In the genomic region with DNA sequence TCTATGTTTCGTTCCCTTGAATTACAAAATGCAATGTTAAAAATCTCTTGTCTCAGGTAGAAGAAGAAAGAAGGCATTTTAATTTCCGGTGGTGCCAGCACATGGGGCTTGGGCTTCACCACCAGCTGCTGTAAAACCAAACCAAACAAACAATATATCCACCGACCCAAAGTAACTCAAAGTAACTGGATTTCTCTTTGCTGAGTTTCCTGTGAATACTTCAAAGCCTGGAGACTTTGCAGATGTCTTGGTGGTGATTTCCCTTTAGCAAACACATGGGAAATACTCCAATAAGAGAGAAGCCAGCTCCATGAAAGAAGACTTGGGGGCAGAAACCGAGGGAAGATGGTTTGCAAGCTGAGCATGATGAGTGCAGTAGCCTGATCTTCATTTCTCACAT, we compare ENCODE assay signal across 24 cellular contexts.
A peak's percentile ranks its signal among the peaks of the same experiment; 100 is the strongest.
DNase-seq lines count a peak whose midpoint lies in the region; ATAC-seq and TF ChIP-seq lines count a peak whose summit lies in the region.
"Had no signal": no experiment of that assay in that cellular context is flagged by ENCODE, and none has a peak within 500 bp of the region (broad histone marks: within the 10 kb centered on the region; RNA-seq: fewer than 3 reads in every experiment).

No MANE protein-coding gene starts in this region.

- no peak overlapping the region for H2AFZ ChIP-seq in DND-41 (ENCODE audit: low read depth, low read length)
- H2AFZ ChIP-seq: GM23248, PC-9 had no signal

- WGBS in thymus: 7% methylated on average over 4 of the region's 4 CpGs

- peaks cover 51% of the 10 kb centered on the region for H3K4me1 ChIP-seq in DND-41 (ENCODE audit: insufficient read depth, low read length)
- peaks cover 62% of the 10 kb centered on the region for H3K4me1 ChIP-seq in thymus (ENCODE audit: control insufficient read depth, insufficient read depth, low read length)
- H3K4me1 ChIP-seq: A549, SJCRH30 had no signal

- no peaks in the 10 kb centered on the region for H4K20me1 ChIP-seq in DND-41 (ENCODE audit: insufficient read depth, low read length)

- H3K4me3 Mint-ChIP-seq in activated naive CD4-positive, alpha-beta T cell treated with anti-CD3 and anti-CD28 coated beads, Interleukin-2, amount 10 ng/mL, durations not matched to agents 7 days and 5 days: no peak overlapping the region
- peak overlapping the region; percentile 1 for H3K4me3 Mint-ChIP-seq in activated naive CD8-positive, alpha-beta T cell

- no peaks in the 10 kb centered on the region for H3K27me3 Mint-ChIP-seq in activated naive CD4-positive, alpha-beta T cell treated with anti-CD3 and anti-CD28 coated beads, Interleukin-2, amount 10 ng/mL, durations not matched to agents 7 days and 5 days
- no peaks in the 10 kb centered on the region for H3K27me3 Mint-ChIP-seq in activated naive CD8-positive, alpha-beta T cell

- peaks cover 21% of the 10 kb centered on the region for H3K36me3 Mint-ChIP-seq in activated naive CD4-positive, alpha-beta T cell treated with anti-CD3 and anti-CD28 coated beads, Interleukin-2, amount 10 ng/mL, durations not matched to agents 7 days and 5 days
- peaks cover 14% of the 10 kb centered on the region for H3K36me3 Mint-ChIP-seq in activated naive CD8-positive, alpha-beta T cell

- peaks cover 12% of the 10 kb centered on the region for H3K4me1 Mint-ChIP-seq in activated naive CD4-positive, alpha-beta T cell treated with anti-CD3 and anti-CD28 coated beads, Interleukin-2, amount 10 ng/mL, durations not matched to agents 7 days and 5 days
- peaks cover 41% of the 10 kb centered on the region for H3K4me1 Mint-ChIP-seq in activated naive CD8-positive, alpha-beta T cell (ENCODE audit: low read depth)

- no peak for DNase-seq in activated naive CD4-positive, alpha-beta T cell treated with anti-CD3 and anti-CD28 coated beads, Interleukin-2, amount 10 ng/mL, durations not matched to agents 7 days and 5 days
- DNase-seq in activated naive CD4-positive, alpha-beta T cell (lab: John Stamatoyannopoulos, UW): no peak
- peak; percentile 42 for DNase-seq in DND-41
- DNase-seq: C1 segment of cervical spinal cord; Calu3; DMS153; GM23248; H7; KBM-7; MG63; NCI-H2029; NCI-H446; NCI-H526; NCI-H82; NK-92 treated with Interleukin-12 subunit alpha and Interleukin-12 subunit beta, amount 100 ng/mL, for 24 hours; PC-9; SJCRH30 had no signal

- peak overlapping the region; percentile 28; the same call in 1 of the 2 replicates for H3K27ac ChIP-seq in DND-41 (ENCODE audit: low read length)
- peak overlapping the region; percentile 74 for H3K27ac ChIP-seq in thymus (ENCODE audit: low read depth)
- H3K27ac ChIP-seq: A549, GM23248, PC-9, SJCRH30 had no signal

- peak overlapping the region; percentile 34 for H3K27ac Mint-ChIP-seq in activated naive CD4-positive, alpha-beta T cell treated with anti-CD3 and anti-CD28 coated beads, Interleukin-2, amount 10 ng/mL, durations not matched to agents 7 days and 5 days
- H3K27ac Mint-ChIP-seq in activated naive CD8-positive, alpha-beta T cell: peak overlapping the region; percentile 2

- no peaks in the 10 kb centered on the region for H3K79me2 ChIP-seq in DND-41 (ENCODE audit: insufficient read depth, low read length)

- H3K36me3 ChIP-seq in DND-41 (ENCODE audit: insufficient read depth, low read length) (no peaks in the 10 kb centered on the region), thymus (ENCODE audit: control insufficient read depth, insufficient read depth) (peaks cover 4% of the 10 kb centered on the region)
- H3K36me3 ChIP-seq: MG63, SJCRH30 had no signal

- H3K9ac ChIP-seq in DND-41 (ENCODE audit: low read depth, low read length): no peak overlapping the region
- H3K9ac ChIP-seq: GM23248 had no signal

- peak overlapping the region; percentile 42; the same call in 1 of the 2 replicates for H3K4me2 ChIP-seq in DND-41 (ENCODE audit: insufficient read depth, low read length)
- H3K4me2 ChIP-seq: A549, PC-9 had no signal

- CTCF ChIA-PET in activated naive CD4-positive, alpha-beta T cell treated with anti-CD3 and anti-CD28 coated beads, Interleukin-2, amount 10 ng/mL, durations not matched to agents 7 days and 5 days (lab: Charles Lee): interaction anchor here (0.9 kb wide), 1 partner anchor 76 kb away, joined by 3 read pairs; no protein-coding TSS in a partner anchor

- H3K4me3 ChIP-seq in DND-41 (ENCODE audit: low read depth in 1 of 2, low read length in 2 of 2) (no peak overlapping the region), thymus (ENCODE audit: low read length) (no peak overlapping the region)
- H3K4me3 ChIP-seq: A549, GM23248, MG63, PC-9, SJCRH30 had no signal

- H3K27me3 ChIP-seq in DND-41 (ENCODE audit: insufficient read depth, low read length, poor library complexity) (no peaks in the 10 kb centered on the region), thymus (ENCODE audit: control insufficient read depth, insufficient read depth) (no peaks in the 10 kb centered on the region)
- H3K27me3 ChIP-seq: MG63, SJCRH30 had no signal

- H3K9me3 Mint-ChIP-seq in activated naive CD4-positive, alpha-beta T cell treated with anti-CD3 and anti-CD28 coated beads, Interleukin-2, amount 10 ng/mL, durations not matched to agents 7 days and 5 days: peaks cover 12% of the 10 kb centered on the region
- peaks cover 8% of the 10 kb centered on the region for H3K9me3 Mint-ChIP-seq in activated naive CD8-positive, alpha-beta T cell (ENCODE audit: low read depth)

- H3K9me3 ChIP-seq in DND-41 (ENCODE audit: insufficient read depth, low read length, severe bottlenecking): no peaks in the 10 kb centered on the region
- H3K9me3 ChIP-seq in thymus (ENCODE audit: control insufficient read depth): no peaks in the 10 kb centered on the region
- H3K9me3 ChIP-seq: MG63, SJCRH30 had no signal

- ATAC-seq in DND-41 (ENCODE audit: insufficient read depth, low read depth): peak; percentile 70
- ATAC-seq in HG03135 (IDR thresholded peaks at IDR 0.05; ENCODE audit: unreplicated experiment): no peak
- no peak for ATAC-seq in GM21528 (IDR thresholded peaks at IDR 0.05; ENCODE audit: low FRiP score, unreplicated experiment)
- ATAC-seq: A549, Right ventricle myocardium inferior, SK-N-SH treated with all-trans-retinoic acid at 6 μM for 48 hours had no signal

- TF ChIP-seq CTCF in DND-41 (IDR thresholded peaks at IDR 0.05; ENCODE audit: borderline replicate concordance, extremely low read depth, low read length, poor library complexity, severe bottlenecking): no peak
